In genomic region chr4:9409793-9410192, GRCh38 we compare ENCODE assay signal across 38 cellular contexts. TPM values are rescaled to one million over a fixed set of nuclear protein-coding genes. Genes with fewer than 3 reads are reported as not detected.
"Had no signal": no experiment of that assay in that cellular context is flagged by ENCODE, and none has a peak within 500 bp of the region (broad histone marks: within the 10 kb centered on the region; RNA-seq: fewer than 3 reads in every experiment).

No MANE protein-coding gene starts in this region.

- H3K27ac Mint-ChIP-seq: activated B cell treated with CpG ODN at 0.5 μM for 24 hours; activated CD4-positive, alpha-beta memory T cell treated with anti-CD3 and anti-CD28 coated beads for 36 hours; activated CD4-positive, alpha-beta T cell treated with anti-CD3 and anti-CD28 coated beads, Interleukin-2, amount 10 ng/mL, durations not matched to agents 24 days and 14 days; activated CD8-positive, alpha-beta T cell treated with anti-CD3 and anti-CD28 coated beads for 36 hours; activated naive CD4-positive, alpha-beta T cell treated with anti-CD3 and anti-CD28 coated beads for 36 hours; activated naive CD4-positive, alpha-beta T cell treated with anti-CD3 and anti-CD28 coated beads, Interleukin-2, amount 50 U/mL, for 72 hours; activated naive CD8-positive, alpha-beta T cell treated with anti-CD3 and anti-CD28 coated beads for 36 hours; activated T-cell treated with anti-CD3 and anti-CD28 coated beads, Interleukin-2, amount 50 U/mL, for 72 hours; activated T-helper 1 cell treated with anti-CD3 and anti-CD28 coated beads, Interleukin-12 subunit alpha, Interleukin-12 subunit beta, Interleukin-2, Interleukin-4 antibody, amounts not matched to agents 30 ng/mL and 10 ng/mL and 1 ng/mL, durations not matched to agents 14 hours and 24 hours and 36 hours; activated T-helper 17 cell treated with anti-CD3 and anti-CD28 coated beads, Interleukin-2, amount 50 U/mL, for 72 hours; brain; T-helper 1 cell treated with Interleukin-12 subunit alpha and Interleukin-12 subunit beta and Interleukin-4 antibody, amounts not matched to agents 30 μg/mL and 1 μg/mL, for 36 hours; T-helper 2 cell treated with Interferon-gamma antibody and Interleukin-4, amounts not matched to agents 5 μg/mL and 100 μg/mL, for 36 hours had no signal

- H3K27me3 ChIP-seq: adrenal gland, ascending aorta, cardiac muscle cell had no signal

- H3K9me3 Mint-ChIP-seq: activated CD4-positive, alpha-beta T cell treated with anti-CD3 and anti-CD28 coated beads, Interleukin-2, amount 10 ng/mL, durations not matched to agents 24 days and 14 days; activated T-helper 1 cell treated with anti-CD3 and anti-CD28 coated beads, Interleukin-12 subunit alpha, Interleukin-12 subunit beta, Interleukin-2, Interleukin-4 antibody, amounts not matched to agents 30 ng/mL and 10 ng/mL and 1 ng/mL, durations not matched to agents 14 hours and 24 hours and 36 hours; activated T-helper 17 cell treated with anti-CD3 and anti-CD28 coated beads, Interleukin-2, amount 50 U/mL, for 72 hours; T-helper 2 cell treated with Interferon-gamma antibody and Interleukin-4, amounts not matched to agents 5 μg/mL and 100 μg/mL, for 36 hours had no signal

- H3K27ac ChIP-seq: adrenal gland, ascending aorta, cardiac muscle cell, VCaP had no signal

- H3K4me1 ChIP-seq: adrenal gland, ascending aorta had no signal

- H3K27me3 Mint-ChIP-seq: activated B cell treated with CpG ODN at 0.5 μM for 24 hours; activated CD4-positive, alpha-beta memory T cell treated with anti-CD3 and anti-CD28 coated beads for 36 hours; activated CD4-positive, alpha-beta T cell treated with anti-CD3 and anti-CD28 coated beads, Interleukin-2, amount 10 ng/mL, durations not matched to agents 24 days and 14 days; activated naive CD8-positive, alpha-beta T cell treated with anti-CD3 and anti-CD28 coated beads for 36 hours; brain; central memory CD8-positive, alpha-beta T cell had no signal

- H3K4me3 ChIP-seq: adrenal gland, ascending aorta, cardiac muscle cell had no signal

- FAIRE-seq: bronchial epithelial cell, TTC549 had no signal

- DNase-seq: activated B cell treated with CpG ODN at 0.5 μM for 24 hours; activated CD4-positive, alpha-beta memory T cell treated with anti-CD3 and anti-CD28 coated beads for 36 hours; activated CD4-positive, alpha-beta T cell treated with anti-CD3 and anti-CD28 coated beads for 4 hours; activated CD4-positive, alpha-beta T cell treated with anti-CD3 and anti-CD28 coated beads, Interleukin-2, amount 10 ng/mL, durations not matched to agents 24 days and 14 days; activated CD4-positive, alpha-beta T cell treated with anti-CD3 and anti-CD28 coated beads, Interleukin-2, amount 50 U/mL, for 1 hour; activated CD4-positive, alpha-beta T cell treated with anti-CD3 and anti-CD28 coated beads, Interleukin-2, amount 50 U/mL, for 4 hours; activated CD4-positive, CD25-positive, alpha-beta regulatory T cell treated with anti-CD3 and anti-CD28 coated beads, Interleukin-2, amount 50 U/mL, for 72 hours; activated CD8-positive, alpha-beta memory T cell treated with anti-CD3 and anti-CD28 coated beads, Interleukin-2, amount 50 U/mL, for 4 hours; activated CD8-positive, alpha-beta T cell treated with anti-CD3 and anti-CD28 coated beads for 36 hours; activated effector memory CD4-positive, alpha-beta T cell treated with anti-CD3 and anti-CD28 coated beads, Interleukin-2, amount 50 U/mL, for 16 hours; activated gamma-delta T cell treated with Interleukin-2 at 50 U/mL for 16 hours; activated naive CD4-positive, alpha-beta T cell; activated naive CD4-positive, alpha-beta T cell treated with anti-CD3 and anti-CD28 coated beads for 36 hours; activated naive CD4-positive, alpha-beta T cell treated with anti-CD3 and anti-CD28 coated beads, Interleukin-2, amount 50 U/mL, for 16 hours; activated naive CD8-positive, alpha-beta T cell treated with anti-CD3 and anti-CD28 coated beads for 36 hours; activated T-cell treated with anti-CD3 and anti-CD28 coated beads for 4 hours; activated T-cell treated with anti-CD3 and anti-CD28 coated beads, Interleukin-2, amount 50 U/mL, for 1 hour; activated T-cell treated with anti-CD3 and anti-CD28 coated beads, Interleukin-2, amount 50 U/mL, for 4 hours; activated T-cell treated with anti-CD3 and anti-CD28 coated beads, Interleukin-2, amount 50 U/mL, for 72 hours; adrenal gland; amniotic stem cell; caudate nucleus; SW 1271; T-helper 2 cell; T-helper 9 cell had no signal

- H3K36me3 ChIP-seq: adrenal gland, ascending aorta, cardiac muscle cell had no signal

- H3K9me3 ChIP-seq: adrenal gland, ascending aorta had no signal

- ATAC-seq: activated CD8-positive, alpha-beta T cell treated with anti-CD3 and anti-CD28 coated beads for 36 hours; activated naive CD4-positive, alpha-beta T cell treated with anti-CD3 and anti-CD28 coated beads, Interleukin-2, amount 50 U/mL, for 72 hours; activated T-cell treated with anti-CD3 and anti-CD28 coated beads, Interleukin-2, amount 50 U/mL, for 4 hours; activated T-cell treated with anti-CD3 and anti-CD28 coated beads, Interleukin-2, amount 50 U/mL, for 72 hours; activated T-helper 17 cell treated with anti-CD3 and anti-CD28 coated beads, Interleukin-2, amount 50 U/mL, for 72 hours had no signal

- H3K4me3 Mint-ChIP-seq: activated B cell treated with CpG ODN at 0.5 μM for 24 hours; activated CD4-positive, alpha-beta memory T cell treated with anti-CD3 and anti-CD28 coated beads for 36 hours; activated CD4-positive, alpha-beta T cell treated with anti-CD3 and anti-CD28 coated beads, Interleukin-2, amount 10 ng/mL, durations not matched to agents 24 days and 14 days; activated CD8-positive, alpha-beta T cell treated with anti-CD3 and anti-CD28 coated beads for 36 hours; activated naive CD4-positive, alpha-beta T cell treated with anti-CD3 and anti-CD28 coated beads for 36 hours; activated naive CD8-positive, alpha-beta T cell treated with anti-CD3 and anti-CD28 coated beads for 36 hours; activated T-cell treated with anti-CD3 and anti-CD28 coated beads, Interleukin-2, amount 50 U/mL, for 4 hours; activated T-cell treated with anti-CD3 and anti-CD28 coated beads, Interleukin-2, amount 50 U/mL, for 72 hours; activated T-helper 1 cell treated with anti-CD3 and anti-CD28 coated beads, Interleukin-12 subunit alpha, Interleukin-12 subunit beta, Interleukin-2, Interleukin-4 antibody, amounts not matched to agents 30 ng/mL and 10 ng/mL and 1 ng/mL, durations not matched to agents 14 hours and 24 hours and 36 hours; activated T-helper 17 cell treated with anti-CD3 and anti-CD28 coated beads, Interleukin-2, amount 50 U/mL, for 72 hours; brain; central memory CD8-positive, alpha-beta T cell; T-helper 1 cell treated with Interleukin-12 subunit alpha and Interleukin-12 subunit beta and Interleukin-4 antibody, amounts not matched to agents 30 μg/mL and 1 μg/mL, for 36 hours; T-helper 2 cell treated with Interferon-gamma antibody and Interleukin-4, amounts not matched to agents 5 μg/mL and 100 μg/mL, for 36 hours had no signal

- H3K36me3 Mint-ChIP-seq: activated CD4-positive, alpha-beta memory T cell treated with anti-CD3 and anti-CD28 coated beads for 36 hours; activated naive CD8-positive, alpha-beta T cell treated with anti-CD3 and anti-CD28 coated beads for 36 hours; brain had no signal

- H3K4me1 Mint-ChIP-seq: activated B cell treated with CpG ODN at 0.5 μM for 24 hours; activated CD4-positive, alpha-beta T cell treated with anti-CD3 and anti-CD28 coated beads, Interleukin-2, amount 10 ng/mL, durations not matched to agents 24 days and 14 days; activated naive CD8-positive, alpha-beta T cell treated with anti-CD3 and anti-CD28 coated beads for 36 hours; activated T-helper 17 cell treated with anti-CD3 and anti-CD28 coated beads, Interleukin-2, amount 50 U/mL, for 72 hours; brain; central memory CD8-positive, alpha-beta T cell had no signal

RNA-seq across cellular contexts. Expression of gene DEFB131A, which starts 34.4 kb away (rescaled TPM):
- total RNA-seq: activated B cell treated with CpG ODN at 0.5 μM for 24 hours; activated CD4-positive, alpha-beta memory T cell treated with anti-CD3 and anti-CD28 coated beads for 36 hours; activated CD4-positive, alpha-beta T cell treated with anti-CD3 and anti-CD28 coated beads, Interleukin-2, amount 10 ng/mL, durations not matched to agents 24 days and 14 days; activated CD8-positive, alpha-beta memory T cell treated with anti-CD3 and anti-CD28 coated beads for 36 hours; activated CD8-positive, alpha-beta T cell treated with anti-CD3 and anti-CD28 coated beads for 36 hours; activated naive CD4-positive, alpha-beta T cell treated with anti-CD3 and anti-CD28 coated beads for 36 hours; activated naive CD4-positive, alpha-beta T cell treated with anti-CD3 and anti-CD28 coated beads, Interleukin-2, amount 50 U/mL, for 72 hours; activated naive CD8-positive, alpha-beta T cell treated with anti-CD3 and anti-CD28 coated beads for 36 hours; activated T-cell treated with anti-CD3 and anti-CD28 coated beads, Interleukin-2, amount 50 U/mL, for 4 hours; activated T-cell treated with anti-CD3 and anti-CD28 coated beads, Interleukin-2, amount 50 U/mL, for 72 hours; activated T-helper 1 cell treated with anti-CD3 and anti-CD28 coated beads, Interleukin-12 subunit alpha, Interleukin-12 subunit beta, Interleukin-2, Interleukin-4 antibody, amounts not matched to agents 30 ng/mL and 10 ng/mL and 1 ng/mL, durations not matched to agents 14 hours and 24 hours and 36 hours; activated T-helper 17 cell treated with anti-CD3 and anti-CD28 coated beads, Interleukin-2, amount 50 U/mL, for 72 hours; adrenal gland; ascending aorta; bronchial epithelial cell; cardiac muscle cell had no signal
- polyA plus RNA-seq: adrenal gland, cardiac muscle cell had no signal

RNA-seq across cellular contexts. Expression of gene USP17L30, which starts 46.9 kb away (rescaled TPM):
- total RNA-seq: activated B cell treated with CpG ODN at 0.5 μM for 24 hours; activated CD4-positive, alpha-beta memory T cell treated with anti-CD3 and anti-CD28 coated beads for 36 hours; activated CD4-positive, alpha-beta T cell treated with anti-CD3 and anti-CD28 coated beads, Interleukin-2, amount 10 ng/mL, durations not matched to agents 24 days and 14 days; activated CD8-positive, alpha-beta memory T cell treated with anti-CD3 and anti-CD28 coated beads for 36 hours; activated CD8-positive, alpha-beta T cell treated with anti-CD3 and anti-CD28 coated beads for 36 hours; activated naive CD4-positive, alpha-beta T cell treated with anti-CD3 and anti-CD28 coated beads for 36 hours; activated naive CD4-positive, alpha-beta T cell treated with anti-CD3 and anti-CD28 coated beads, Interleukin-2, amount 50 U/mL, for 72 hours; activated naive CD8-positive, alpha-beta T cell treated with anti-CD3 and anti-CD28 coated beads for 36 hours; activated T-cell treated with anti-CD3 and anti-CD28 coated beads, Interleukin-2, amount 50 U/mL, for 4 hours; activated T-cell treated with anti-CD3 and anti-CD28 coated beads, Interleukin-2, amount 50 U/mL, for 72 hours; activated T-helper 1 cell treated with anti-CD3 and anti-CD28 coated beads, Interleukin-12 subunit alpha, Interleukin-12 subunit beta, Interleukin-2, Interleukin-4 antibody, amounts not matched to agents 30 ng/mL and 10 ng/mL and 1 ng/mL, durations not matched to agents 14 hours and 24 hours and 36 hours; activated T-helper 17 cell treated with anti-CD3 and anti-CD28 coated beads, Interleukin-2, amount 50 U/mL, for 72 hours; adrenal gland; ascending aorta; bronchial epithelial cell; cardiac muscle cell had no signal
- polyA plus RNA-seq: adrenal gland, cardiac muscle cell had no signal

RNA-seq across cellular contexts. Expression of gene USP17L29, which starts 56.4 kb away (rescaled TPM):
- total RNA-seq: activated B cell treated with CpG ODN at 0.5 μM for 24 hours; activated CD4-positive, alpha-beta memory T cell treated with anti-CD3 and anti-CD28 coated beads for 36 hours; activated CD4-positive, alpha-beta T cell treated with anti-CD3 and anti-CD28 coated beads, Interleukin-2, amount 10 ng/mL, durations not matched to agents 24 days and 14 days; activated CD8-positive, alpha-beta memory T cell treated with anti-CD3 and anti-CD28 coated beads for 36 hours; activated CD8-positive, alpha-beta T cell treated with anti-CD3 and anti-CD28 coated beads for 36 hours; activated naive CD4-positive, alpha-beta T cell treated with anti-CD3 and anti-CD28 coated beads for 36 hours; activated naive CD4-positive, alpha-beta T cell treated with anti-CD3 and anti-CD28 coated beads, Interleukin-2, amount 50 U/mL, for 72 hours; activated naive CD8-positive, alpha-beta T cell treated with anti-CD3 and anti-CD28 coated beads for 36 hours; activated T-cell treated with anti-CD3 and anti-CD28 coated beads, Interleukin-2, amount 50 U/mL, for 4 hours; activated T-cell treated with anti-CD3 and anti-CD28 coated beads, Interleukin-2, amount 50 U/mL, for 72 hours; activated T-helper 1 cell treated with anti-CD3 and anti-CD28 coated beads, Interleukin-12 subunit alpha, Interleukin-12 subunit beta, Interleukin-2, Interleukin-4 antibody, amounts not matched to agents 30 ng/mL and 10 ng/mL and 1 ng/mL, durations not matched to agents 14 hours and 24 hours and 36 hours; activated T-helper 17 cell treated with anti-CD3 and anti-CD28 coated beads, Interleukin-2, amount 50 U/mL, for 72 hours; adrenal gland; ascending aorta; bronchial epithelial cell; cardiac muscle cell had no signal
- polyA plus RNA-seq: adrenal gland, cardiac muscle cell had no signal
